In genomic region chr13:110826101-110826500, GRCh38 we compare ENCODE assay signal across 23 cellular contexts.
DNase-seq lines count a peak whose midpoint lies in the region; ATAC-seq, FAIRE-seq and TF ChIP-seq lines count a peak whose summit lies in the region.
"Had no signal": no experiment of that assay in that cellular context is flagged by ENCODE, and none has a peak within 500 bp of the region (broad histone marks: within the 10 kb centered on the region; RNA-seq: fewer than 3 reads in every experiment).

No MANE protein-coding gene starts in this region.

- no peaks in the 10 kb centered on the region for H4K20me1 ChIP-seq in H9 (ENCODE audit: control insufficient read depth, insufficient read depth, insufficient read length)
- H4K20me1 ChIP-seq in osteoblast (ENCODE audit: insufficient read depth, low read length): no peaks in the 10 kb centered on the region
- H4K20me1 ChIP-seq in PC-3 (ENCODE audit: low read length): no peaks in the 10 kb centered on the region
- H4K20me1 ChIP-seq: BLaER1 had no signal

- no peak for ATAC-seq in PC-3

- WGBS in H9 (ENCODE audit: extremely low coverage, insufficient read length, low lambda C conversion rate): no CpG with 5 or more reads among the region's 5 CpGs
- 90 to 92% methylated on average over 4 to 5 of the region's 5 CpGs for WGBS in endodermal cell (ENCODE audit: insufficient coverage in 1 of 2, insufficient read length in 1 of 2), 2 experiments

- H3K27me3 ChIP-seq in H9 (ENCODE audit: insufficient read depth, low read length): no peaks in the 10 kb centered on the region
- no peaks in the 10 kb centered on the region for H3K27me3 ChIP-seq in endodermal cell (ENCODE audit: control insufficient read depth, insufficient read depth, low read length, poor library complexity, severe bottlenecking)
- H3K27me3 ChIP-seq in osteoblast (ENCODE audit: insufficient read depth, low read length): no peaks in the 10 kb centered on the region
- no peaks in the 10 kb centered on the region for H3K27me3 ChIP-seq in PC-3 (ENCODE audit: low read length)
- H3K27me3 ChIP-seq: BE2C, BLaER1 had no signal

- TF ChIP-seq CTCF in H9 (conservative IDR thresholded peaks at IDR 0.05): no peak
- no peak for TF ChIP-seq CTCF in VCaP (conservative IDR thresholded peaks at IDR 0.05)
- TF ChIP-seq CTCF in endodermal cell (conservative IDR thresholded peaks at IDR 0.05): no peak
- no peak for TF ChIP-seq CTCF in osteoblast (IDR thresholded peaks at IDR 0.05; ENCODE audit: extremely low read depth, low read depth, low read length)
- no peak for TF ChIP-seq CTCF in PC-3 (conservative IDR thresholded peaks at IDR 0.05; ENCODE audit: low read depth, low read length)
- TF ChIP-seq CTCF in D721Med (IDR thresholded peaks at IDR 0.05; ENCODE audit: insufficient read depth, missing control alignments): no peak

- no peak overlapping the region for H3K14ac ChIP-seq in H9 (ENCODE audit: insufficient read depth, low read length)

- H2BK5ac ChIP-seq in H9 (ENCODE audit: insufficient read length, low read length): no peak overlapping the region

- CTCF ChIA-PET in PC-3 (lab: Charles Lee): no interaction called here

- H3K79me2 ChIP-seq in H9 (ENCODE audit: insufficient read depth, low read length): no peaks in the 10 kb centered on the region
- H3K79me2 ChIP-seq in osteoblast (ENCODE audit: insufficient read depth, low read length): no peaks in the 10 kb centered on the region
- no peaks in the 10 kb centered on the region for H3K79me2 ChIP-seq in PC-3 (ENCODE audit: low read length)

- H3K4me1 Mint-ChIP-seq in H9 (peaks cover 0 to 3% of the 10 kb centered on the region in 2 experiments; a peak in 2 of 4 replicates), endodermal cell (peaks cover 4% of the 10 kb centered on the region)

- POLR2A ChIA-PET in PC-3 (lab: Charles Lee; ENCODE audit: unreplicated experiment): no interaction called here

- H3K27ac ChIP-seq in H9 (ENCODE audit: insufficient read length, low read depth, low read length): no peak overlapping the region
- peak overlapping the region; percentile 72 for H3K27ac ChIP-seq in VCaP
- H3K27ac ChIP-seq in endodermal cell (ENCODE audit: low read depth, low read length): no peak overlapping the region
- no peak overlapping the region for H3K27ac ChIP-seq in osteoblast (ENCODE audit: low read depth, low read length)
- no peak overlapping the region for H3K27ac ChIP-seq in PC-3 (ENCODE audit: low read length)
- H3K27ac ChIP-seq: BLaER1 had no signal

- no peaks in the 10 kb centered on the region; the same call in none of the 2 replicates for H3K27me3 Mint-ChIP-seq in H9 (ENCODE audit: low read depth)
- no peaks in the 10 kb centered on the region for H3K27me3 Mint-ChIP-seq in endodermal cell (ENCODE audit: insufficient read depth)

- BruUV-seq in PC-3 (replicated peaks; lab: Mats Ljungman, UMichigan): no TSS peak

- no peak overlapping the region for H3K23ac ChIP-seq in H9 (ENCODE audit: insufficient read length, low read depth, low read length)

- no peak overlapping the region for H2BK20ac ChIP-seq in H9 (ENCODE audit: low read depth, low read length, poor library complexity, severe bottlenecking)

- H3K36me3 Mint-ChIP-seq in H9 (ENCODE audit: insufficient read depth in 1 of 3, low read depth in 3 of 3): no peaks in the 10 kb centered on the region
- H3K36me3 Mint-ChIP-seq in endodermal cell (ENCODE audit: low read depth): no peaks in the 10 kb centered on the region
- H3K36me3 Mint-ChIP-seq: CD14-positive monocyte; CD4-positive, alpha-beta memory T cell; CD4-positive, CD25-positive, alpha-beta regulatory T cell had no signal

- no peak overlapping the region for H2BK120ac ChIP-seq in H9 (ENCODE audit: low read depth, low read length, poor library complexity, severe bottlenecking)

- H4K91ac ChIP-seq in H9 (ENCODE audit: insufficient read length, low read depth, low read length): no peak overlapping the region

- no peak overlapping the region for H3K56ac ChIP-seq in H9 (ENCODE audit: insufficient read length, low read depth, low read length)

- H3K36me3 ChIP-seq in endodermal cell (ENCODE audit: control insufficient read depth, insufficient read depth, low read length): no peaks in the 10 kb centered on the region
- H3K36me3 ChIP-seq in osteoblast (ENCODE audit: insufficient read depth, low read length): no peaks in the 10 kb centered on the region
- no peaks in the 10 kb centered on the region for H3K36me3 ChIP-seq in PC-3 (ENCODE audit: low read depth, low read length)
- H3K36me3 ChIP-seq: BE2C, BLaER1 had no signal

- H2AK5ac ChIP-seq in H9 (ENCODE audit: insufficient read length, low read length): no peak overlapping the region

- H2AFZ ChIP-seq in H9 (ENCODE audit: low read length): no peak overlapping the region
- H2AFZ ChIP-seq in osteoblast (ENCODE audit: low read length): no peak overlapping the region
- H2AFZ ChIP-seq in PC-3 (ENCODE audit: low read length): no peak overlapping the region

- H3K18ac ChIP-seq in H9 (ENCODE audit: insufficient read length, low read depth, low read length): no peak overlapping the region

- no peaks in the 10 kb centered on the region for H3K23me2 ChIP-seq in H9 (ENCODE audit: insufficient read length, low read depth, low read length, poor library complexity, severe bottlenecking)

- H3T11ph ChIP-seq in H9 (ENCODE audit: low read length): no peak overlapping the region

- H3K4me2 ChIP-seq in H9 (ENCODE audit: insufficient read depth, insufficient read length, low read length): no peak overlapping the region
- no peak overlapping the region for H3K4me2 ChIP-seq in osteoblast (ENCODE audit: insufficient read depth, low read length)
- no peak overlapping the region for H3K4me2 ChIP-seq in PC-3 (ENCODE audit: low read length)
- H3K4me2 ChIP-seq: BLaER1 had no signal

- H2BK12ac ChIP-seq in H9 (ENCODE audit: insufficient read length, low read depth, low read length): no peak overlapping the region

- H3K4ac ChIP-seq in H9 (ENCODE audit: low read depth, low read length): no peak overlapping the region

- H3K9me3 Mint-ChIP-seq in H9 (no peaks in the 10 kb centered on the region), endodermal cell (peaks cover 4% of the 10 kb centered on the region)
- H3K9me3 Mint-ChIP-seq: CD4-positive, CD25-positive, alpha-beta regulatory T cell; CD8-positive, alpha-beta memory T cell had no signal

- no peaks in the 10 kb centered on the region for H3K9me2 ChIP-seq in PC-3 (replicated peaks; ENCODE audit: low read length)

- H3K4me1 ChIP-seq in H9 (ENCODE audit: insufficient read depth, low read length) (no peaks in the 10 kb centered on the region), endodermal cell (ENCODE audit: control insufficient read depth, insufficient read depth, low read length) (no peaks in the 10 kb centered on the region), osteoblast (ENCODE audit: insufficient read depth, low read length) (no peaks in the 10 kb centered on the region), PC-3 (ENCODE audit: insufficient read depth, low read length) (no peaks in the 10 kb centered on the region)
- H3K4me1 ChIP-seq: BE2C had no signal

- no peak overlapping the region for H4K5ac ChIP-seq in H9 (ENCODE audit: insufficient read length, low read depth, low read length)

- H3K9me3 ChIP-seq in H9 (ENCODE audit: control insufficient read depth, low read depth, low read length): no peaks in the 10 kb centered on the region
- no peaks in the 10 kb centered on the region for H3K9me3 ChIP-seq in endodermal cell (ENCODE audit: control insufficient read depth, low read length)
- no peaks in the 10 kb centered on the region for H3K9me3 ChIP-seq in osteoblast (ENCODE audit: low read depth, low read length)
- H3K9me3 ChIP-seq in PC-3 (ENCODE audit: low read length): no peaks in the 10 kb centered on the region
- H3K9me3 ChIP-seq: BE2C, BLaER1 had no signal

- H3K4me3 ChIP-seq in endodermal cell (ENCODE audit: low read length) (no peak overlapping the region), osteoblast (ENCODE audit: insufficient read depth, low read length) (no peak overlapping the region), PC-3 (ENCODE audit: low read length) (no peak overlapping the region)
- H3K4me3 ChIP-seq: BLaER1 had no signal

- H3K4me3 Mint-ChIP-seq in H9 (no peak overlapping the region), endodermal cell (no peak overlapping the region)
- H3K4me3 Mint-ChIP-seq: CD14-positive monocyte; CD4-positive, alpha-beta memory T cell; CD4-positive, CD25-positive, alpha-beta regulatory T cell; CD8-positive, alpha-beta memory T cell had no signal

- no peaks in the 10 kb centered on the region for H3K79me1 ChIP-seq in H9 (ENCODE audit: insufficient read depth, low read depth, low read length, poor library complexity, severe bottlenecking)

- H3K9ac ChIP-seq in H9 (ENCODE audit: extremely low read depth, insufficient read length, low read length) (no peak overlapping the region), endodermal cell (ENCODE audit: extremely low read depth, low read length, poor library complexity, severe bottlenecking) (no peak overlapping the region), PC-3 (ENCODE audit: low read length) (no peak overlapping the region)
- H3K9ac ChIP-seq: BLaER1 had no signal

- H4K8ac ChIP-seq in H9 (replicated peaks; ENCODE audit: insufficient read length, low read depth, low read length): peak overlapping the region; percentile 9

- no peaks in the 10 kb centered on the region for H3F3A ChIP-seq in PC-3 (ENCODE audit: low read length, unreplicated experiment)

- FAIRE-seq in D721Med (lab: Jason Lieb, UNC): no peak
- FAIRE-seq: A204.1, G401.6, GM12891, GM19239 had no signal

- H2BK15ac ChIP-seq in H9 (ENCODE audit: low read depth, low read length): no peak overlapping the region

- DNase-seq in H9: no peak
- DNase-seq in endodermal cell: peak; percentile 7
- peak; percentile 59 for DNase-seq in osteoblast (ENCODE audit: insufficient read length, low spot score, missing footprints)
- no peak for DNase-seq in PC-3
- DNase-seq in D721Med (ENCODE audit: insufficient read length, low spot score): no peak
- DNase-seq in T-helper 2 cell: no peak
- DNase-seq: 8988T; ACHN; BE2C; C1 segment of cervical spinal cord; CD4-positive, alpha-beta memory T cell; CD4-positive, CD25-positive, alpha-beta regulatory T cell; CD8-positive, alpha-beta memory T cell; COR-L47; DMS79 treated with DMSO at 0.1 percent for 48 hours; GF-D8 had no signal

- H3K27ac Mint-ChIP-seq in H9 (no peak overlapping the region), endodermal cell (no peak overlapping the region)
- H3K27ac Mint-ChIP-seq: CD14-positive monocyte; CD4-positive, alpha-beta memory T cell; CD4-positive, CD25-positive, alpha-beta regulatory T cell; CD8-positive, alpha-beta memory T cell had no signal

- intact Hi-C loops in PC-3 (cut with micrococcal nuclease): no loop called here

Comparison
In these comparisons a context has a peak if more than half of its experiments do, and no peak if none do; other contexts are left out.
1. DNase-seq: peak in endodermal cell (single experiment) and osteoblast (single experiment); none in H9 (single experiment), PC-3 (single experiment), D721Med (single experiment) and T-helper 2 cell (0 of 5).